ENCODE assay signal across 20 cellular contexts in genomic region chr4:185909959-185910358, GRCh38.
"Had no signal": no experiment of that assay in that cellular context is flagged by ENCODE, and none has a peak within 500 bp of the region (broad histone marks: within the 10 kb centered on the region; RNA-seq: fewer than 3 reads in every experiment).

No MANE protein-coding gene starts in this region.

- H2AFZ ChIP-seq: parathyroid adenoma had no signal

- H3K79me2 ChIP-seq: parathyroid adenoma had no signal

- H3K4me1 ChIP-seq: colonic mucosa, heart right ventricle, left ventricle myocardium inferior, lower lobe of right lung, parathyroid adenoma, psoas muscle, uterus had no signal

- H3K27me3 ChIP-seq: colonic mucosa, heart right ventricle, suprapubic skin, thyroid gland, upper lobe of left lung, uterus had no signal

- H3K9ac ChIP-seq: parathyroid adenoma had no signal

- H3K9me3 ChIP-seq: colonic mucosa, heart right ventricle, left ventricle myocardium inferior, lower lobe of right lung, psoas muscle, suprapubic skin, thyroid gland, upper lobe of left lung, uterus had no signal

- ATAC-seq: lower lobe of right lung, psoas muscle, sciatic nerve had no signal

- H3K36me3 ChIP-seq: colonic mucosa, heart right ventricle, left ventricle myocardium inferior, lower lobe of right lung, suprapubic skin, thyroid gland, upper lobe of left lung, uterus had no signal

- H3K4me3 ChIP-seq: colonic mucosa, heart right ventricle, left ventricle myocardium inferior, lower lobe of right lung, psoas muscle, suprapubic skin, thyroid gland, upper lobe of left lung, uterus had no signal

- DNase-seq: colonic mucosa; dermis blood vessel endothelial cell; erythroblast; heart right ventricle; hypothalamus; islet precursor cell; left ventricle myocardium inferior; lower lobe of right lung; midbrain; naive B cell; occipital lobe; psoas muscle; stimulated activated CD4-positive, alpha-beta T cell treated with anti-CD3 and anti-CD28 coated beads, Interleukin-2, amount 100 ng/mL, for 24 hours; stimulated activated naive CD4-positive, alpha-beta T cell treated with Interleukin-2 at 50 U/mL for 16 hours; thyroid gland; upper lobe of left lung; uterus had no signal

- H3K27ac ChIP-seq: colonic mucosa, heart right ventricle, left ventricle myocardium inferior, lower lobe of right lung, parathyroid adenoma, psoas muscle, suprapubic skin, thyroid gland, upper lobe of left lung, uterus had no signal
